In genomic region chr10:132891313-132891712, GRCh38 we compare ENCODE assay signal across 20 cellular contexts. TPM values are rescaled to one million over a fixed set of nuclear protein-coding genes. Genes with fewer than 3 reads are reported as not detected.
A peak's percentile ranks its signal among the peaks of the same experiment; 100 is the strongest.
DNase-seq lines count a peak whose midpoint lies in the region; ATAC-seq and TF ChIP-seq lines count a peak whose summit lies in the region.
"Had no signal": no experiment of that assay in that cellular context is flagged by ENCODE, and none has a peak within 500 bp of the region (broad histone marks: within the 10 kb centered on the region; RNA-seq: fewer than 3 reads in every experiment).

No MANE protein-coding gene starts in this region.

- no peaks in the 10 kb centered on the region for H4K20me1 ChIP-seq in IMR-90 (ENCODE audit: insufficient read depth, low read length)

- H3K4me1 ChIP-seq in IMR-90 (ENCODE audit: control insufficient read depth, insufficient read depth, low read length) (no peaks in the 10 kb centered on the region), suprapubic skin (peaks cover 7% of the 10 kb centered on the region)
- H3K4me1 ChIP-seq: A549 had no signal

- no peak; the same call in 1 of the 2 replicates for ATAC-seq in IMR-90 (ENCODE audit: low read depth)
- ATAC-seq: A549, PC-3 had no signal

- peaks cover 35% of the 10 kb centered on the region for H3K27me3 ChIP-seq in IMR-90 (ENCODE audit: control insufficient read depth, insufficient read depth, low read length)
- peaks cover 53% of the 10 kb centered on the region for H3K27me3 ChIP-seq in suprapubic skin

- TF ChIP-seq CTCF in IMR-90 (conservative IDR thresholded peaks at IDR 0.05; ENCODE audit: low read depth, low read length) = no peak
- TF ChIP-seq CTCF in suprapubic skin (IDR thresholded peaks at IDR 0.05) = no peak
- no peak for TF ChIP-seq CTCF in glutamatergic neuron (IDR thresholded peaks at IDR 0.05; ENCODE audit: partially characterized antibody, unreplicated experiment)

- intact Hi-C loops in IMR-90 (cut with micrococcal nuclease) = no loop called here

- H3K9me3 ChIP-seq in IMR-90 (ENCODE audit: control insufficient read depth, insufficient read depth, low read length) (no peaks in the 10 kb centered on the region), suprapubic skin (no peaks in the 10 kb centered on the region)
- H3K9me3 ChIP-seq: A549 had no signal

- TF ChIP-seq RAD21 in IMR-90 (IDR thresholded peaks at IDR 0.05; ENCODE audit: low read length) = no peak

- H2AK9ac ChIP-seq in IMR-90 (replicated peaks; ENCODE audit: low read depth, low read length, poor library complexity) = no peak overlapping the region

- no peak overlapping the region for H3K27ac Mint-ChIP-seq in activated naive CD4-positive, alpha-beta T cell treated with anti-CD3 and anti-CD28 coated beads, Interleukin-2, amount 10 ng/mL, durations not matched to agents 7 days and 5 days
- no peak overlapping the region for H3K27ac Mint-ChIP-seq in glutamatergic neuron (ENCODE audit: unreplicated experiment)

- H3K18ac ChIP-seq in IMR-90 (ENCODE audit: low read depth, low read length) = no peak overlapping the region

- no peak overlapping the region for H2BK20ac ChIP-seq in IMR-90 (ENCODE audit: low read depth, low read length)

- no peak overlapping the region for H3K27ac ChIP-seq in IMR-90 (ENCODE audit: insufficient read depth, low read length)
- no peak overlapping the region for H3K27ac ChIP-seq in suprapubic skin
- H3K27ac ChIP-seq: A549, GM23248, RWPE1 had no signal

- no peaks in the 10 kb centered on the region for H3K36me3 ChIP-seq in IMR-90 (ENCODE audit: control insufficient read depth, insufficient read depth, low read length)
- H3K36me3 ChIP-seq in suprapubic skin = no peaks in the 10 kb centered on the region

- no peak overlapping the region for H4K5ac ChIP-seq in IMR-90 (ENCODE audit: low read depth, low read length)

- H3K9ac ChIP-seq in IMR-90 (ENCODE audit: low read depth, low read length) = no peak overlapping the region
- H3K9ac ChIP-seq: GM23248 had no signal

- no peaks in the 10 kb centered on the region for H3K36me3 Mint-ChIP-seq in activated naive CD4-positive, alpha-beta T cell treated with anti-CD3 and anti-CD28 coated beads, Interleukin-2, amount 10 ng/mL, durations not matched to agents 7 days and 5 days
- no peaks in the 10 kb centered on the region for H3K36me3 Mint-ChIP-seq in glutamatergic neuron (ENCODE audit: unreplicated experiment)

- in situ Hi-C loops in IMR-90 (cut with MboI; ENCODE audit: low sequenced_read_pairs) = no loop called here

- no peak overlapping the region for H4K8ac ChIP-seq in IMR-90 (ENCODE audit: low read depth in 2 of 2, low read length in 2 of 2)

- no peak overlapping the region for H2AK5ac ChIP-seq in IMR-90 (ENCODE audit: low read depth, low read length)

- TF ChIP-seq POLR2A in IMR-90 (IDR thresholded peaks at IDR 0.05; ENCODE audit: low read depth, low read length) (no peak), suprapubic skin (IDR thresholded peaks at IDR 0.05) (no peak)

- CTCF ChIA-PET in activated naive CD4-positive, alpha-beta T cell treated with anti-CD3 and anti-CD28 coated beads, Interleukin-2, amount 10 ng/mL, durations not matched to agents 7 days and 5 days (lab: Charles Lee) = no interaction called here
- CTCF ChIA-PET in IMR-90 (lab: Yijun Ruan, JAX) = no interaction called here

- POLR2A ChIA-PET in IMR-90 (lab: Charles Lee; ENCODE audit: unreplicated experiment) = no interaction called here

- no peak overlapping the region for H3K4me3 Mint-ChIP-seq in activated naive CD4-positive, alpha-beta T cell treated with anti-CD3 and anti-CD28 coated beads, Interleukin-2, amount 10 ng/mL, durations not matched to agents 7 days and 5 days
- no peak overlapping the region for H3K4me3 Mint-ChIP-seq in glutamatergic neuron (ENCODE audit: unreplicated experiment)

- BruUV-seq in IMR-90 (replicated peaks; lab: Mats Ljungman, UMichigan) = no TSS peak

- peak; percentile 8 for DNase-seq in activated naive CD4-positive, alpha-beta T cell treated with anti-CD3 and anti-CD28 coated beads, Interleukin-2, amount 10 ng/mL, durations not matched to agents 7 days and 5 days
- DNase-seq in activated naive CD4-positive, alpha-beta T cell treated with anti-CD3 and anti-CD28 coated beads, Interleukin-2, amount 50 U/mL, for 16 hours = no peak
- peak; percentile 3 for DNase-seq in IMR-90
- peak; percentile 2 for DNase-seq in mesenteric fat pad (ENCODE audit: low spot score)
- peak; percentile 7 to 15 for DNase-seq in suprapubic skin (ENCODE audit: low spot score in 2 of 2)
- no peak for DNase-seq in NCI-H1694 (lab: John Stamatoyannopoulos, UW)
- no peak for DNase-seq in glutamatergic neuron
- no peak for DNase-seq in activated gamma-delta T cell (lab: John Stamatoyannopoulos, UW)
- DNase-seq: C1 segment of cervical spinal cord, DMS 273 treated with DMSO at 0.1 percent for 48 hours, GF-D8, NCI-H1048, NCI-H1436 treated with DMSO at 0.1 percent for 48 hours, NCI-H2081, NCI-H510A, NCI-H774, PC-3 had no signal

- H2BK15ac ChIP-seq in IMR-90 (ENCODE audit: low read depth, low read length) = no peak overlapping the region

- peaks cover 16% of the 10 kb centered on the region for H3K27me3 Mint-ChIP-seq in activated naive CD4-positive, alpha-beta T cell treated with anti-CD3 and anti-CD28 coated beads, Interleukin-2, amount 10 ng/mL, durations not matched to agents 7 days and 5 days
- H3K27me3 Mint-ChIP-seq in glutamatergic neuron (ENCODE audit: unreplicated experiment) = peaks cover 14% of the 10 kb centered on the region

- no peaks in the 10 kb centered on the region for H3K9me1 ChIP-seq in IMR-90 (ENCODE audit: insufficient read depth, low read length)

- no peak overlapping the region for H3K14ac ChIP-seq in IMR-90 (replicated peaks; ENCODE audit: low read depth, low read length)

- no peak overlapping the region for H3K4me2 ChIP-seq in IMR-90 (ENCODE audit: low read depth, low read length)
- H3K4me2 ChIP-seq: A549 had no signal

- H3K9me3 Mint-ChIP-seq in activated naive CD4-positive, alpha-beta T cell treated with anti-CD3 and anti-CD28 coated beads, Interleukin-2, amount 10 ng/mL, durations not matched to agents 7 days and 5 days = no peaks in the 10 kb centered on the region
- H3K9me3 Mint-ChIP-seq in glutamatergic neuron (ENCODE audit: unreplicated experiment) = peaks cover 7% of the 10 kb centered on the region

- 10% methylated on average over 2 of the region's 7 CpGs; no CpG with 5 or more reads in 1 of the 2 experiments for WGBS in IMR-90 (ENCODE audit: extremely low coverage in 2 of 2, insufficient read length in 1 of 2), 2 experiments
- WGBS in suprapubic skin = 93% methylated on average over 7 of the region's 7 CpGs

- dilution Hi-C loops in IMR-90 (cut with HindIII; ENCODE audit: low sequenced_read_pairs, unreplicated experiment) = no loop called here

- no peak overlapping the region for H3K4me3 ChIP-seq in IMR-90 (ENCODE audit: insufficient read depth, low read depth, low read length)
- no peak overlapping the region for H3K4me3 ChIP-seq in suprapubic skin
- H3K4me3 ChIP-seq: A549, GM23248 had no signal

- no peaks in the 10 kb centered on the region for H3K79me1 ChIP-seq in IMR-90 (ENCODE audit: low read depth in 1 of 2, low read length in 2 of 2)

- no peaks in the 10 kb centered on the region for H3K4me1 Mint-ChIP-seq in activated naive CD4-positive, alpha-beta T cell treated with anti-CD3 and anti-CD28 coated beads, Interleukin-2, amount 10 ng/mL, durations not matched to agents 7 days and 5 days
- H3K4me1 Mint-ChIP-seq in glutamatergic neuron (ENCODE audit: low read depth, unreplicated experiment) = peaks cover 9% of the 10 kb centered on the region

- no peak for TF ChIP-seq EP300 in suprapubic skin (IDR thresholded peaks at IDR 0.05)

- no peak overlapping the region for H3K4ac ChIP-seq in IMR-90 (ENCODE audit: low read depth, low read length)

- no peak overlapping the region for H2BK120ac ChIP-seq in IMR-90 (ENCODE audit: low read depth, low read length)

- H2BK5ac ChIP-seq in IMR-90 (ENCODE audit: low read depth, low read length, poor library complexity, severe bottlenecking) = no peak overlapping the region

- no peak overlapping the region for H2AFZ ChIP-seq in IMR-90 (replicated peaks; ENCODE audit: low read length, poor library complexity)
- H2AFZ ChIP-seq: GM23248 had no signal

- no peak overlapping the region for H4K91ac ChIP-seq in IMR-90 (ENCODE audit: insufficient read depth, low read depth, low read length)

- no peak overlapping the region for H3K56ac ChIP-seq in IMR-90 (ENCODE audit: extremely low read depth, insufficient read depth, low read length)

- no peak overlapping the region for H3K23ac ChIP-seq in IMR-90 (ENCODE audit: low read depth, low read length)

TF ChIP-seq in IMR-90, 13 proteins besides CTCF, POLR2A, EP300 and RAD21 (continues in another document):
- TF ChIP-seq CHD1 (IDR thresholded peaks at IDR 0.05; ENCODE audit: low read depth, low read length) = no peak
- TF ChIP-seq RCOR1 (IDR thresholded peaks at IDR 0.05; ENCODE audit: insufficient replicate concordance, low read length) = no peak
- TF ChIP-seq SMC3 (IDR thresholded peaks at IDR 0.05; ENCODE audit: low read depth, low read length) = no peak
- TF ChIP-seq CEBPB (IDR thresholded peaks at IDR 0.05; ENCODE audit: low read depth, low read length) = no peak
- no peak for TF ChIP-seq MAZ (IDR thresholded peaks at IDR 0.05; ENCODE audit: borderline replicate concordance, low read depth, low read length)
- no peak for TF ChIP-seq BHLHE40 (IDR thresholded peaks at IDR 0.05; ENCODE audit: low read depth, low read length)
- no peak for TF ChIP-seq NFE2L2 (IDR thresholded peaks at IDR 0.05; ENCODE audit: low read depth, low read length)
- no peak for TF ChIP-seq MXI1 (IDR thresholded peaks at IDR 0.05; ENCODE audit: borderline replicate concordance, low read depth, low read length)
- no peak for TF ChIP-seq MAFK (IDR thresholded peaks at IDR 0.05; ENCODE audit: low read depth, low read length)
- no peak for TF ChIP-seq ELK1 (IDR thresholded peaks at IDR 0.05; ENCODE audit: borderline replicate concordance, low read depth, low read length)

RNA-seq across cellular contexts. Expression of gene CFAP46, which starts 51.1 kb away (rescaled TPM):
- total RNA-seq in IMR-90 (2012; rRNA removed) = 1.3 and 1.7 TPM in 2 replicates
- 1.6 and 1.8 TPM in 2 replicates for polyA plus RNA-seq in IMR-90 (2012; rRNA removed)
- polyA plus RNA-seq in IMR-90 (2012; cell fraction: cytosol; rRNA removed) = 1.0 and 1.3 TPM in 2 replicates
- polyA plus RNA-seq in IMR-90 (2012; cell fraction: nucleus; rRNA removed; ENCODE audit: low replicate concordance) = 1.0 and 1.8 TPM in 2 replicates
- not detected for total RNA-seq in mesenteric fat pad
- total RNA-seq in suprapubic skin = under 1 TPM in 2 of 4 donors, not detected in 2; 0.11 to 0.21 TPM
- 5.2 TPM for total RNA-seq in glutamatergic neuron (ENCODE audit: unreplicated experiment)

Comparison
In these comparisons a context has a peak if more than half of its experiments do, and no peak if none do; other contexts are left out.
1. DNase-seq: peak in activated naive CD4-positive, alpha-beta T cell treated with anti-CD3 and anti-CD28 coated beads, Interleukin-2, amount 10 ng/mL, durations not matched to agents 7 days and 5 days (single experiment), IMR-90 (single experiment), mesenteric fat pad (single experiment) and suprapubic skin (2 of 2); none in activated naive CD4-positive, alpha-beta T cell treated with anti-CD3 and anti-CD28 coated beads, Interleukin-2, amount 50 U/mL, for 16 hours (single experiment), NCI-H1694 (single experiment), glutamatergic neuron (single experiment) and activated gamma-delta T cell (single experiment).